33 cellular contexts compared by ENCODE assay signal in the genomic region with DNA sequence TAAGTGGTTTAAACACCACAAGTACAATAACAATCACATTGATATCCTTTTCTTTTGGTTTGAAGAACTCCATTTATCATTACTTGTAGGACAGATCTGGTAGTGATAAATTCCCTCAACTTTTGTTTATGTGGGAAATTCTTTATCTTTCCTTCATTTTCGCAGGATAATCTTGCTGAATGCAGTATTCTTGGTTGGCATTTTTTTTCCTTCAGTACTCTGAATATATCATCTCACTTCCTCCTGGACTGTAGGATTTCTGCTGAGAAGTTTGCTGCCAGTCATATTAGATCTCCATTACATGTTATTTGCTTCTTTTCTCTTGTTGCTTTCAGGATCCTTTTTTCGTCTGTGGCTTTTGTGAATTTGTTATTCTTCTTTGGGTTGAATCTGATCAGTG.
"Had no signal": no experiment of that assay in that cellular context is flagged by ENCODE, and none has a peak within 500 bp of the region (broad histone marks: within the 10 kb centered on the region; RNA-seq: fewer than 3 reads in every experiment).

No MANE protein-coding gene starts in this region.

- DNase-seq: activated effector memory CD4-positive, alpha-beta T cell treated with anti-CD3 and anti-CD28 coated beads, Interleukin-2, amount 50 U/mL, for 16 hours; activated effector memory CD4-positive, alpha-beta T cell treated with Interleukin-2 at 50 U/mL for 16 hours; activated gamma-delta T cell; activated gamma-delta T cell treated with Interleukin-2 at 50 U/mL for 16 hours; activated naive CD4-positive, alpha-beta T cell; activated naive CD4-positive, alpha-beta T cell treated with anti-CD3 and anti-CD28 coated beads for 36 hours; activated naive CD4-positive, alpha-beta T cell treated with anti-CD3 and anti-CD28 coated beads, Interleukin-2, amount 10 ng/mL, durations not matched to agents 7 days and 5 days; activated naive CD4-positive, alpha-beta T cell treated with anti-CD3 and anti-CD28 coated beads, Interleukin-2, amount 50 U/mL, for 16 hours; activated naive CD4-positive, alpha-beta T cell treated with Interleukin-2 at 50 U/mL for 16 hours; activated naive CD8-positive, alpha-beta T cell treated with anti-CD3 and anti-CD28 coated beads for 36 hours; activated naive CD8-positive, alpha-beta T cell treated with anti-CD3 and anti-CD28 coated beads, Interleukin-2, amount 10 ng/mL, durations not matched to agents 7 days and 5 days; activated naive CD8-positive, alpha-beta T cell treated with anti-CD3 and anti-CD28 coated beads, Interleukin-2, amount 50 U/mL, for 24 hours; activated T-cell treated with anti-CD3 and anti-CD28 coated beads, Interleukin-2, amount 50 U/mL, for 4 hours; activated T-cell treated with anti-CD3 and anti-CD28 coated beads, Interleukin-2, amount 50 U/mL, for 48 hours; activated T-cell treated with anti-CD3 and anti-CD28 coated beads, Interleukin-2, amount 50 U/mL, for 72 hours; adrenal gland; amniotic stem cell; amygdala; anterior cingulate cortex; aorta; body of pancreas; brain microvascular endothelial cell; caudate nucleus; central memory CD4-positive, alpha-beta T cell; cerebellar nuclear complex had no signal

- H3K4me1 ChIP-seq: adrenal gland, ascending aorta, body of pancreas, breast epithelium had no signal

- H3K36me3 ChIP-seq: adrenal gland, ascending aorta, brain microvascular endothelial cell, cardiac muscle cell had no signal

- FAIRE-seq: astrocyte, bronchial epithelial cell, colon had no signal

- H3K27me3 ChIP-seq: adrenal gland, ascending aorta, body of pancreas, brain microvascular endothelial cell, breast epithelium, cardiac muscle cell had no signal

- ATAC-seq: activated naive CD4-positive, alpha-beta T cell treated with anti-CD3 and anti-CD28 coated beads, Interleukin-2, amount 50 U/mL, for 72 hours; activated naive CD8-positive, alpha-beta T cell treated with anti-CD3 and anti-CD28 coated beads, Interleukin-2, amount 50 U/mL, for 24 hours; activated T-cell treated with anti-CD3 and anti-CD28 coated beads, Interleukin-2, amount 50 U/mL, for 4 hours; activated T-cell treated with anti-CD3 and anti-CD28 coated beads, Interleukin-2, amount 50 U/mL, for 72 hours; activated T-helper 17 cell treated with anti-CD3 and anti-CD28 coated beads, Interleukin-2, amount 50 U/mL, for 72 hours; body of pancreas had no signal

- H3K27ac ChIP-seq: adrenal gland, ascending aorta, body of pancreas, brain microvascular endothelial cell, breast epithelium, cardiac muscle cell had no signal

- H3K4me3 ChIP-seq: adrenal gland, ascending aorta, body of pancreas, breast epithelium, cardiac muscle cell had no signal
